Comparison of ENCODE assay signal across 1 cellular context in the genomic region with DNA sequence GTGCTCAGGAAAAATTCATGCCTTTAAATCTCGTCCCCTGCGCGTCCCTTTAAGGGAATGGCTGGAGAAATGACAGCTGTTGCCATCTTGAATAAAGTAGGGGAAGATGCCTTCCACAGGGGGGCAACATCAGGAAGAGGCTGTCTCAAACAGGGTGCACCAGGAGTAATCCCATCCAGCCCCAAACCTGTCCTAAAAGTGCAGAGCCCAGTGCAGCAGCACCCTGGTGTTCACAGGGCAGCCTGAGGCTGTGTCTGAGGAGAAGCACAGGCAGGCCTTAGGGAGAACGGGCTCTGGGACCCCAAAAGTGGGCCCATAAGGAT.
TF ChIP-seq lines count a peak whose summit lies in the region.

No MANE protein-coding gene starts in this region.

TF ChIP-seq in GM23338, 12 proteins besides CTCF, POLR2A, EP300 and RAD21 (continued from another document):
- no peak for TF ChIP-seq EZH2 (IDR thresholded peaks at IDR 0.05; ENCODE audit: low read depth, unreplicated experiment)
TF ChIP-seq in GM23338: peak in this region for 0.
